1 cellular context compared by ENCODE assay signal in genomic region chr2:160269803-160270570, GRCh38.
TF ChIP-seq lines count a peak whose summit lies in the region.

No MANE protein-coding gene starts in this region.

TF ChIP-seq in K562, 482 proteins besides CTCF, POLR2A, EP300 and RAD21 (continued from another document and continues in another):
- TF ChIP-seq, protein P1, sequence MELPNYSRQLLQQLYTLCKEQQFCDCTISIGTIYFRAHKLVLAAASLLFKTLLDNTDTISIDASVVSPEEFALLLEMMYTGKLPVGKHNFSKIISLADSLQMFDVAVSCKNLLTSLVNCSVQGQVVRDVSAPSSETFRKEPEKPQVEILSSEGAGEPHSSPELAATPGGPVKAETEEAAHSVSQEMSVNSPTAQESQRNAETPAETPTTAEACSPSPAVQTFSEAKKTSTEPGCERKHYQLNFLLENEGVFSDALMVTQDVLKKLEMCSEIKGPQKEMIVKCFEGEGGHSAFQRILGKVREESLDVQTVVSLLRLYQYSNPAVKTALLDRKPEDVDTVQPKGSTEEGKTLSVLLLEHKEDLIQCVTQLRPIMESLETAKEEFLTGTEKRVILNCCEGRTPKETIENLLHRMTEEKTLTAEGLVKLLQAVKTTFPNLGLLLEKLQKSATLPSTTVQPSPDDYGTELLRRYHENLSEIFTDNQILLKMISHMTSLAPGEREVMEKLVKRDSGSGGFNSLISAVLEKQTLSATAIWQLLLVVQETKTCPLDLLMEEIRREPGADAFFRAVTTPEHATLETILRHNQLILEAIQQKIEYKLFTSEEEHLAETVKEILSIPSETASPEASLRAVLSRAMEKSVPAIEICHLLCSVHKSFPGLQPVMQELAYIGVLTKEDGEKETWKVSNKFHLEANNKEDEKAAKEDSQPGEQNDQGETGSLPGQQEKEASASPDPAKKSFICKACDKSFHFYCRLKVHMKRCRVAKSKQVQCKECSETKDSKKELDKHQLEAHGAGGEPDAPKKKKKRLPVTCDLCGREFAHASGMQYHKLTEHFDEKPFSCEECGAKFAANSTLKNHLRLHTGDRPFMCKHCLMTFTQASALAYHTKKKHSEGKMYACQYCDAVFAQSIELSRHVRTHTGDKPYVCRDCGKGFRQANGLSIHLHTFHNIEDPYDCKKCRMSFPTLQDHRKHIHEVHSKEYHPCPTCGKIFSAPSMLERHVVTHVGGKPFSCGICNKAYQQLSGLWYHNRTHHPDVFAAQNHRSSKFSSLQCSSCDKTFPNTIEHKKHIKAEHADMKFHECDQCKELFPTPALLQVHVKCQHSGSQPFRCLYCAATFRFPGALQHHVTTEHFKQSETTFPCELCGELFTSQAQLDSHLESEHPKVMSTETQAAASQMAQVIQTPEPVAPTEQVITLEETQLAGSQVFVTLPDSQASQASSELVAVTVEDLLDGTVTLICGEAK (IDR thresholded peaks at IDR 0.05) = no peak
- TF ChIP-seq, protein P1 (CRISPR knock-in tag; IDR thresholded peaks at IDR 0.05) = no peak
- TF ChIP-seq RFX5 (IDR thresholded peaks at IDR 0.05; ENCODE audit: low read depth, low read length) (no peak), NRF1 (conservative IDR thresholded peaks at IDR 0.05 in 1 of 2, IDR thresholded peaks at IDR 0.05 in 1 of 2) (peak; percentile 32 to 47), GTF2B (IDR thresholded peaks at IDR 0.05; ENCODE audit: extremely low read depth, insufficient read length) (no peak), ZC3H8 (IDR thresholded peaks at IDR 0.05) (no peak), GABPA (tag; conservative IDR thresholded peaks at IDR 0.05; ENCODE audit: low read depth) (no peak), ZNF318 (IDR thresholded peaks at IDR 0.05; ENCODE audit: borderline replicate concordance in 1 of 2, low read depth in 1 of 2) (no peak), MYC (IDR thresholded peaks at IDR 0.05; ENCODE audit: low read depth, low read length) (peak; percentile 20; the same call in 1 of the 2 replicates), MYC (CRISPR knock-in tag; IDR thresholded peaks at IDR 0.05; ENCODE audit: borderline replicate concordance, low read depth) (no peak), ESRRB (CRISPR knock-in tag; IDR thresholded peaks at IDR 0.05; ENCODE audit: borderline replicate concordance) (no peak), UBTF (IDR thresholded peaks at IDR 0.05; ENCODE audit: borderline replicate concordance in 1 of 2, low read depth in 2 of 2, low read length in 2 of 2) (no peak), ATF1 (CRISPR knock-in tag; IDR thresholded peaks at IDR 0.05) (no peak), ATF1 (tag; IDR thresholded peaks at IDR 0.05) (peak; percentile 52; the same call in 1 of the 2 replicates), ZNF253 (CRISPR knock-in tag; conservative IDR thresholded peaks at IDR 0.05) (no peak), SMARCA4 (IDR thresholded peaks at IDR 0.05) (no peak), BDP1 (IDR thresholded peaks at IDR 0.05; ENCODE audit: insufficient read depth, insufficient read length) (no peak)
- TF ChIP-seq, protein P2, sequence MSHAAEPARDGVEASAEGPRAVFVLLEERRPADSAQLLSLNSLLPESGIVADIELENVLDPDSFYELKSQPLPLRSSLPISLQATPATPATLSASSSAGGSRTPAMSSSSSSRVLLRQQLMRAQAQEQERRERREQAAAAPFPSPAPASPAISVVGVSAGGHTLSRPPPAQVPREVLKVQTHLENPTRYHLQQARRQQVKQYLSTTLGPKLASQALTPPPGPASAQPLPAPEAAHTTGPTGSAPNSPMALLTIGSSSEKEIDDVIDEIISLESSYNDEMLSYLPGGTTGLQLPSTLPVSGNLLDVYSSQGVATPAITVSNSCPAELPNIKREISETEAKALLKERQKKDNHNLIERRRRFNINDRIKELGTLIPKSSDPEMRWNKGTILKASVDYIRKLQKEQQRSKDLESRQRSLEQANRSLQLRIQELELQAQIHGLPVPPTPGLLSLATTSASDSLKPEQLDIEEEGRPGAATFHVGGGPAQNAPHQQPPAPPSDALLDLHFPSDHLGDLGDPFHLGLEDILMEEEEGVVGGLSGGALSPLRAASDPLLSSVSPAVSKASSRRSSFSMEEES (CRISPR knock-in tag; IDR thresholded peaks at IDR 0.05) = peak; percentile 96
- TF ChIP-seq, protein P3, sequence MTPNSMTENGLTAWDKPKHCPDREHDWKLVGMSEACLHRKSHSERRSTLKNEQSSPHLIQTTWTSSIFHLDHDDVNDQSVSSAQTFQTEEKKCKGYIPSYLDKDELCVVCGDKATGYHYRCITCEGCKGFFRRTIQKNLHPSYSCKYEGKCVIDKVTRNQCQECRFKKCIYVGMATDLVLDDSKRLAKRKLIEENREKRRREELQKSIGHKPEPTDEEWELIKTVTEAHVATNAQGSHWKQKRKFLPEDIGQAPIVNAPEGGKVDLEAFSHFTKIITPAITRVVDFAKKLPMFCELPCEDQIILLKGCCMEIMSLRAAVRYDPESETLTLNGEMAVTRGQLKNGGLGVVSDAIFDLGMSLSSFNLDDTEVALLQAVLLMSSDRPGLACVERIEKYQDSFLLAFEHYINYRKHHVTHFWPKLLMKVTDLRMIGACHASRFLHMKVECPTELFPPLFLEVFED (CRISPR knock-in tag; conservative IDR thresholded peaks at IDR 0.05) = no peak
- TF ChIP-seq, protein P4, sequence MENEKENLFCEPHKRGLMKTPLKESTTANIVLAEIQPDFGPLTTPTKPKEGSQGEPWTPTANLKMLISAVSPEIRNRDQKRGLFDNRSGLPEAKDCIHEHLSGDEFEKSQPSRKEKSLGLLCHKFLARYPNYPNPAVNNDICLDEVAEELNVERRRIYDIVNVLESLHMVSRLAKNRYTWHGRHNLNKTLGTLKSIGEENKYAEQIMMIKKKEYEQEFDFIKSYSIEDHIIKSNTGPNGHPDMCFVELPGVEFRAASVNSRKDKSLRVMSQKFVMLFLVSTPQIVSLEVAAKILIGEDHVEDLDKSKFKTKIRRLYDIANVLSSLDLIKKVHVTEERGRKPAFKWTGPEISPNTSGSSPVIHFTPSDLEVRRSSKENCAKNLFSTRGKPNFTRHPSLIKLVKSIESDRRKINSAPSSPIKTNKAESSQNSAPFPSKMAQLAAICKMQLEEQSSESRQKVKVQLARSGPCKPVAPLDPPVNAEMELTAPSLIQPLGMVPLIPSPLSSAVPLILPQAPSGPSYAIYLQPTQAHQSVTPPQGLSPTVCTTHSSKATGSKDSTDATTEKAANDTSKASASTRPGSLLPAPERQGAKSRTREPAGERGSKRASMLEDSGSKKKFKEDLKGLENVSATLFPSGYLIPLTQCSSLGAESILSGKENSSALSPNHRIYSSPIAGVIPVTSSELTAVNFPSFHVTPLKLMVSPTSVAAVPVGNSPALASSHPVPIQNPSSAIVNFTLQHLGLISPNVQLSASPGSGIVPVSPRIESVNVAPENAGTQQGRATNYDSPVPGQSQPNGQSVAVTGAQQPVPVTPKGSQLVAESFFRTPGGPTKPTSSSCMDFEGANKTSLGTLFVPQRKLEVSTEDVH (IDR thresholded peaks at IDR 0.05; ENCODE audit: low read depth, partially characterized antibody) = no peak
